In the genomic region with DNA sequence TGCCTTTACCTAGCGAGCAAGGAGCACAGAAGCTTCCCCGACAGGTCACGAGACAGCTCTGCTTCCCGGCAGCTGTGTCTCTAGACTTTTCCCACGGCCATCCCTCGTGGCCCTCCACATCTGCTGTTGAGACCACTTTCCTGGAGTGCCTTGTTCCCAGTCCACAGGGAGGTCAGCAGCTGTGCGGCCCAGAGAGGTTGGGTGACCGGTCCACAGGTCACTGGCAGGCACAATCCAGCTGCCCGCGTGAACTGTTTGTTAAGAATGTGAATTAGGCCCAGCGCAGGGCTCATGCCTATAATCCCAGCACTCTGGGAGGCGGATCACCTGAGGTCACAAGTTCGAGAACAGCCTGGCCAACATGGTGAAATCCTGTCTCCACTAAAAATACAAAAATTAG, we compare ENCODE assay signal across 25 cellular contexts.
"Had no signal": no experiment of that assay in that cellular context is flagged by ENCODE, and none has a peak within 500 bp of the region (broad histone marks: within the 10 kb centered on the region; RNA-seq: fewer than 3 reads in every experiment).

No MANE protein-coding gene starts in this region.

- H3K36me3 ChIP-seq: prostate gland, right atrium auricular region, thoracic aorta had no signal

- DNase-seq: central memory CD4-positive, alpha-beta T cell; effector memory CD4-positive, alpha-beta T cell; foreskin keratinocyte; glutamatergic neuron; heart right ventricle; left colon; left ventricle myocardium superior; mucosa of descending colon; naive B cell; nephron progenitor cell; occipital lobe; spleen; stimulated activated CD4-positive, alpha-beta T cell treated with anti-CD3 and anti-CD28 coated beads, Interleukin-4, amount 100 ng/mL, for 4 hours; stimulated activated naive CD8-positive, alpha-beta T cell treated with anti-CD3 and anti-CD28 coated beads, Interleukin-15, Interleukin-2, amounts not matched to agents 100 U/mL and 50 U/mL, for 24 hours; substantia nigra; upper lobe of left lung had no signal

- H3K27ac ChIP-seq: esophagus muscularis mucosa, foreskin keratinocyte, gastroesophageal sphincter, heart right ventricle, prostate gland, right atrium auricular region, skin epidermis, spleen, thoracic aorta, upper lobe of left lung had no signal

- ATAC-seq: foreskin keratinocyte; gastroesophageal sphincter; left colon; left ventricle myocardium superior; mucosa of descending colon; stimulated activated memory B cell treated with anti-CD40 and anti-IgM and Interleukin-4, amounts not matched to agents 10 μg/mL and 1 μg/mL and 100 μg/mL, for 72 hours; stimulated activated naive CD8-positive, alpha-beta T cell treated with anti-CD3 and anti-CD28 coated beads, Interleukin-15, Interleukin-2, amounts not matched to agents 100 U/mL and 50 U/mL, for 24 hours had no signal

- H3K4me3 ChIP-seq: esophagus muscularis mucosa, gastroesophageal sphincter, heart right ventricle, lung, mucosa of descending colon, prostate gland, right atrium auricular region, skin epidermis, spleen, thoracic aorta, tibial nerve, upper lobe of left lung had no signal

- H3K9me3 ChIP-seq: esophagus muscularis mucosa, gastroesophageal sphincter, heart right ventricle, mucosa of descending colon, prostate gland, right atrium auricular region, thoracic aorta, tibial nerve, upper lobe of left lung had no signal

- H3K27me3 ChIP-seq: esophagus muscularis mucosa, foreskin keratinocyte, gastroesophageal sphincter, heart right ventricle, right atrium auricular region, spleen, tibial nerve, upper lobe of left lung had no signal

- H3K4me1 ChIP-seq: foreskin keratinocyte, prostate gland, right atrium auricular region had no signal
